13 cellular contexts compared by ENCODE assay signal in the genomic region with DNA sequence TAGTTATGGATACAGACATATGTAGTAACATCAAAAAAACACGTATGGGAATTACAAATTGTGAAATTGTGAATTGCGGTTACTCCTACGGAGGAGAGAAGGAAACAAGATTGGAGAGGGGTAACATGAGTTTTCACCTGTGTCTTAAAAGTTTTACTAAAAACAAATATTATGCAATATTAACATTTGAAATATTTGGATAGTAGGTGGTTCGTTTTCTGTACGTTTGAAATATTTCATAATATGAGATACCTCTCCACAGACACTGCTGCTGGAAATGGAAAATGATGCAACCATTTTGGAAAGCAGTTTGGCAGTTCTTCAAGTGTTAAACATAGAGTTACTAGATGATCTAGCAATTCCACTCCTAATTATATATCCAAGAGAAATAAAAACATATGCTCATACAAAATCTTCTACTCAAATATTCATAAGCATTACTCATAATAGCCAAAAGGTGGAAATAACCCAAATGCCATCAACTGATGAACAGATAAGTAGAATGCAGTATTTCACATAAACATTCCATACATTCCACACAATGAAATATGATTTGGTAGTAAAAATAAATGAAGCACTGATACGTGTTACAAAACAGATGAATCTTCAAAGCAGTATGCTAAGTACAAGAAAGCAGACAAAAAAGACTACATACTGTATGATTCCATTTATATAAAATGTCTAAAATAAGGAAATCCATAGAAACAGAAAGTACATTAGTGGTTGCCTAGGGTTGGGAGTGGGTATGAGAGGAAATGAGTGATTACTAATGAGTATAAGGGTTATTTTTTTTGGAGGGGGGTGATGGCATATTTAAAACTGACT. TPM values are rescaled to one million over a fixed set of nuclear protein-coding genes. Genes with fewer than 3 reads are reported as not detected.
DNase-seq lines count a peak whose midpoint lies in the region; ATAC-seq and TF ChIP-seq lines count a peak whose summit lies in the region.
"Had no signal": no experiment of that assay in that cellular context is flagged by ENCODE, and none has a peak within 500 bp of the region (broad histone marks: within the 10 kb centered on the region; RNA-seq: fewer than 3 reads in every experiment).

No MANE protein-coding gene starts in this region.

- dilution Hi-C loops in mammary epithelial cell (cut with HindIII; ENCODE audit: low sequenced_read_pairs): no loop called here

- no peaks in the 10 kb centered on the region for H3K79me1 ChIP-seq in mesendoderm (ENCODE audit: low read length)

- H4K5ac ChIP-seq in mesendoderm (ENCODE audit: low read length): no peak overlapping the region

- TF ChIP-seq CTCF in AG09319 (IDR thresholded peaks at IDR 0.05; ENCODE audit: low read depth, low read length) (no peak), mammary epithelial cell (conservative IDR thresholded peaks at IDR 0.05 in 1 of 2, IDR thresholded peaks at IDR 0.05 in 1 of 2; ENCODE audit: extremely low read depth in 1 of 2, insufficient read depth in 1 of 2, low read depth in 1 of 2, low read length in 2 of 2) (no peak), left lung (IDR thresholded peaks at IDR 0.05) (no peak)

- H3K36me3 ChIP-seq in MG63 (no peaks in the 10 kb centered on the region), mammary epithelial cell (ENCODE audit: insufficient read depth, low read length) (peaks cover under 1% of the 10 kb centered on the region), left lung (no peaks in the 10 kb centered on the region), mesendoderm (ENCODE audit: control insufficient read depth, insufficient read depth, low read length) (no peaks in the 10 kb centered on the region)
- H3K36me3 ChIP-seq: BLaER1 treated with 17β-estradiol and CSF1 and Interleukin-3, amounts not matched to agents 10 nM and 100 nM had no signal

- H4K20me1 ChIP-seq in mammary epithelial cell (ENCODE audit: insufficient read depth, low read length): no peaks in the 10 kb centered on the region
- H4K20me1 ChIP-seq: BLaER1 treated with 17β-estradiol and CSF1 and Interleukin-3, amounts not matched to agents 10 nM and 100 nM had no signal

- H3K56ac ChIP-seq in mesendoderm (ENCODE audit: low read length): no peak overlapping the region

- H2AFZ ChIP-seq in mammary epithelial cell (ENCODE audit: low read depth, low read length): no peak overlapping the region

- BruUV-seq in mammary epithelial cell (replicated peaks; lab: Mats Ljungman, UMichigan): no TSS peak

- 42% methylated on average over 6 of the region's 6 CpGs for WGBS in mammary epithelial cell (ENCODE audit: low coverage, missing lambda C conversion rate)
- WGBS in mesendoderm (ENCODE audit: extremely low coverage, insufficient coverage, low lambda C conversion rate): no CpG with 5 or more reads among the region's 6 CpGs

- no peaks in the 10 kb centered on the region for H3K9me3 ChIP-seq in MG63
- no peaks in the 10 kb centered on the region for H3K9me3 ChIP-seq in mammary epithelial cell (replicated peaks; ENCODE audit: insufficient read depth, low read length)
- no peaks in the 10 kb centered on the region for H3K9me3 ChIP-seq in left lung
- H3K9me3 ChIP-seq: BLaER1 treated with 17β-estradiol and CSF1 and Interleukin-3, amounts not matched to agents 10 nM and 100 nM had no signal

- intact Hi-C loops in mammary epithelial cell (cut with micrococcal nuclease) (loop anchor here (5.0 kb wide), 1 partner anchor 58 kb away; a partner anchor contains a TSS), left lung (cut with DNase I) (no loop called here)

- H3K27me3 ChIP-seq in MG63 (no peaks in the 10 kb centered on the region), mammary epithelial cell (ENCODE audit: insufficient read depth, low read length) (no peaks in the 10 kb centered on the region), left lung (no peaks in the 10 kb centered on the region), mesendoderm (ENCODE audit: insufficient read depth, low read length, poor library complexity) (no peaks in the 10 kb centered on the region)
- H3K27me3 ChIP-seq: BLaER1 treated with 17β-estradiol and CSF1 and Interleukin-3, amounts not matched to agents 10 nM and 100 nM had no signal

- no peak overlapping the region for H2BK5ac ChIP-seq in mesendoderm (ENCODE audit: low read length)

- H3K23ac ChIP-seq in mesendoderm (ENCODE audit: low read length): no peak overlapping the region

- no peaks in the 10 kb centered on the region for H3K79me2 ChIP-seq in mammary epithelial cell (ENCODE audit: insufficient read depth, low read length)
- H3K79me2 ChIP-seq in mesendoderm (ENCODE audit: control insufficient read depth, insufficient read depth, low read length): no peaks in the 10 kb centered on the region

- H2BK120ac ChIP-seq in mesendoderm (ENCODE audit: low read depth, low read length): no peak overlapping the region

- no peak overlapping the region for H2AK5ac ChIP-seq in mesendoderm (ENCODE audit: low read length)

- H3K18ac ChIP-seq in mesendoderm (ENCODE audit: low read length): no peak overlapping the region

- H3K27ac ChIP-seq in mammary epithelial cell (ENCODE audit: insufficient read depth, low read depth, low read length): peak overlapping the region; percentile 13
- H3K27ac ChIP-seq in left lung: no peak overlapping the region
- H3K27ac ChIP-seq in mesendoderm (ENCODE audit: low read depth, low read length): no peak overlapping the region
- H3K27ac ChIP-seq: BLaER1 treated with 17β-estradiol and CSF1 and Interleukin-3, amounts not matched to agents 10 nM and 100 nM had no signal

- peak; percentile 21 for ATAC-seq in left lung
- no peak for ATAC-seq in GM18502 (IDR thresholded peaks at IDR 0.05; ENCODE audit: poor library complexity, unreplicated experiment)

- no peak overlapping the region for H4K8ac ChIP-seq in mesendoderm (ENCODE audit: low read depth, low read length)

- CTCF ChIA-PET in mammary epithelial cell (lab: Charles Lee; ENCODE audit: low non-redundant PET): no interaction called here

- H3K4me2 ChIP-seq in mammary epithelial cell (ENCODE audit: insufficient read depth, low read depth, low read length): peak overlapping the region; percentile 48
- no peak overlapping the region for H3K4me2 ChIP-seq in mesendoderm (ENCODE audit: low read length)
- H3K4me2 ChIP-seq: BLaER1 treated with 17β-estradiol and CSF1 and Interleukin-3, amounts not matched to agents 10 nM and 100 nM had no signal

- no peak overlapping the region for H3K9ac ChIP-seq in mammary epithelial cell (ENCODE audit: insufficient read depth, low read length)
- H3K9ac ChIP-seq in mesendoderm (ENCODE audit: low read length): no peak overlapping the region
- H3K9ac ChIP-seq: BLaER1 treated with 17β-estradiol and CSF1 and Interleukin-3, amounts not matched to agents 10 nM and 100 nM had no signal

- H3K4me3 ChIP-seq in MG63 (no peak overlapping the region), mammary epithelial cell (replicated peaks in 1 of 3; ENCODE audit: insufficient read depth in 1 of 3, low read depth in 2 of 3, low read length in 3 of 3) (no peak overlapping the region), left lung (no peak overlapping the region), mesendoderm (ENCODE audit: low read length) (no peak overlapping the region)
- H3K4me3 ChIP-seq: BLaER1 treated with 17β-estradiol and CSF1 and Interleukin-3, amounts not matched to agents 10 nM and 100 nM had no signal

- H3K4me1 ChIP-seq in mammary epithelial cell (ENCODE audit: insufficient read depth, low read length) (peaks cover 15% of the 10 kb centered on the region), left lung (peaks cover 0 to 7% of the 10 kb centered on the region in 2 donors), mesendoderm (ENCODE audit: control insufficient read depth, low read depth, low read length) (no peaks in the 10 kb centered on the region)

- in situ Hi-C loops in mammary epithelial cell (cut with MboI; ENCODE audit: low sequenced_read_pairs in 2 of 2): no loop called here

- DNase-seq in AG09319 (ENCODE audit: extremely low read depth, low read depth): peak; percentile 27
- peak; percentile 2 for DNase-seq in MG63
- peak; percentile 48 for DNase-seq in mammary epithelial cell
- no peak for DNase-seq in left lung
- DNase-seq in mesendoderm: no peak
- DNase-seq in activated CD8-positive, alpha-beta memory T cell treated with anti-CD3 and anti-CD28 coated beads for 24 hours: no peak
- DNase-seq in NCI-H82 treated with DMSO at 0.1 percent for 48 hours (lab: John Stamatoyannopoulos, UW; ENCODE audit: unreplicated experiment): no peak
- DNase-seq: activated naive CD4-positive, alpha-beta T cell treated with Interleukin-2 at 50 U/mL for 16 hours; GOT3; nephron progenitor cell; stimulated activated naive CD4-positive, alpha-beta T cell treated with Interleukin-2 at 50 U/mL for 16 hours had no signal

- H3K4ac ChIP-seq in mesendoderm (ENCODE audit: low read depth, low read length): no peak overlapping the region

- H2BK15ac ChIP-seq in mesendoderm (replicated peaks; ENCODE audit: low read depth): no peak overlapping the region

RNA-seq across cellular contexts. Expression of a gene that starts 40.8 kb away (rescaled TPM):
- 0.07 and 0.59 TPM in 2 replicates for total RNA-seq in MG63 (2014; rRNA removed; shearing (Covaris generic); ENCODE audit: low replicate concordance)
- total RNA-seq in mammary epithelial cell (1 to 10 TPM; 2.1 to 5.0 TPM), left lung (1 to 10 TPM; 4.0 to 5.9 TPM)
- polyA plus RNA-seq in mammary epithelial cell: 0.17 TPM
- not detected for polyA minus RNA-seq in mammary epithelial cell
- polyA plus RNA-seq in mesendoderm (2013, experiment 1 of 2): not detected
- not detected for polyA plus RNA-seq in mesendoderm (2013, experiment 2 of 2)

RNA-seq across cellular contexts. Expression of a gene that starts 57.5 kb away (rescaled TPM):
- total RNA-seq in MG63 (2014; rRNA removed; shearing (Covaris generic); ENCODE audit: low replicate concordance): 3.7 and 3.9 TPM in 2 replicates
- 10 to 100 TPM; 28.9 to 38.5 TPM for total RNA-seq in mammary epithelial cell
- 6.5 TPM for polyA plus RNA-seq in mammary epithelial cell
- 5.4 TPM for polyA minus RNA-seq in mammary epithelial cell
- 10 to 100 TPM; 14.7 to 15.6 TPM for total RNA-seq in left lung
- 0.74 TPM for polyA plus RNA-seq in mesendoderm (2013, experiment 1 of 2)
- 0.70 TPM for polyA plus RNA-seq in mesendoderm (2013, experiment 2 of 2)

Comparison
In these comparisons a context has a peak if more than half of its experiments do, and no peak if none do; other contexts are left out.
1. DNase-seq: peak in AG09319 (single experiment), MG63 (single experiment) and mammary epithelial cell (single experiment); none in left lung (0 of 2), mesendoderm (single experiment), activated CD8-positive, alpha-beta memory T cell treated with anti-CD3 and anti-CD28 coated beads for 24 hours (single experiment) and NCI-H82 treated with DMSO at 0.1 percent for 48 hours (single experiment).